21 cellular contexts compared by ENCODE assay signal in the genomic region with DNA sequence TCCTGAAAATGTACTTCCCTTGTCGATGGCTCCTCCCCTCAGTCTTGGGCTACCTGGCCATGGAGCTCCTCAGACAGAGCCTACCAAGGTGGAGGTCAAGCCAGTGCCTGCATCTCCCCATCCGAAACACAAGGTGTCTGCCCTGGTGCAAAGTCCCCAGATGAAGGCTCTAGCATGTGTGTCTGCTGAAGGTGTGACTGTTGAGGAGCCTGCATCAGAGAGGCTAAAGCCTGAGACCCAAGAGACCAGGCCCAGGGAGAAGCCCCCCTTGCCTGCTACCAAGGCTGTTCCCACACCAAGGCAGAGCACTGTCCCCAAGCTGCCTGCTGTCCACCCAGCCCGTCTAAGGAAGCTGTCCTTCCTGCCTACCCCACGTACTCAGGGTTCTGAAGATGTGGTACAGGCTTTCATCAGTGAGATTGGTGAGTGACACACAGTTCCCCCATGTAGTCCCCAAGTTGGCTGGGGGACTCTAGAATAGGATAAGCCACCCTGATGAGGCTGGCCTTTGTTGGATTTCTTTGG.
"Had no signal": no experiment of that assay in that cellular context is flagged by ENCODE, and none has a peak within 500 bp of the region (broad histone marks: within the 10 kb centered on the region; RNA-seq: fewer than 3 reads in every experiment).

No MANE protein-coding gene starts in this region.

- ATAC-seq: activated CD8-positive, alpha-beta memory T cell treated with anti-CD3 and anti-CD28 coated beads, Interleukin-2, amount 10 ng/mL, durations not matched to agents 7 days and 5 days; body of pancreas; left cardiac atrium; lower lobe of right lung; naive thymus-derived CD8-positive, alpha-beta T cell had no signal

- H3K27ac Mint-ChIP-seq: activated CD8-positive, alpha-beta memory T cell treated with anti-CD3 and anti-CD28 coated beads, Interleukin-2, amount 10 ng/mL, durations not matched to agents 7 days and 5 days; activated naive CD8-positive, alpha-beta T cell treated with anti-CD3 and anti-CD28 coated beads, Interleukin-2, amount 10 ng/mL, durations not matched to agents 7 days and 5 days; immature natural killer cell; T-helper 1 cell treated with Interleukin-12 subunit alpha and Interleukin-12 subunit beta and Interleukin-4 antibody, amounts not matched to agents 30 μg/mL and 1 μg/mL, for 36 hours had no signal

- DNase-seq: activated CD4-positive, alpha-beta T cell treated with anti-CD3 and anti-CD28 coated beads for 1 hour; activated CD4-positive, alpha-beta T cell treated with anti-CD3 and anti-CD28 coated beads, Interleukin-2, amount 50 U/mL, for 48 hours; activated CD8-positive, alpha-beta memory T cell treated with anti-CD3 and anti-CD28 coated beads, Interleukin-2, amount 10 ng/mL, durations not matched to agents 7 days and 5 days; activated gamma-delta T cell; activated naive CD8-positive, alpha-beta T cell treated with anti-CD3 and anti-CD28 coated beads, Interleukin-2, amount 10 ng/mL, durations not matched to agents 7 days and 5 days; body of pancreas; dermis blood vessel endothelial cell; effector memory CD4-positive, alpha-beta T cell; esophagus squamous epithelium; immature natural killer cell; left cardiac atrium; lower lobe of right lung; naive thymus-derived CD8-positive, alpha-beta T cell; spleen; stimulated activated CD4-positive, alpha-beta T cell treated with anti-CD3 and anti-CD28 coated beads, Interleukin-4, amount 100 ng/mL, for 4 hours; stimulated activated naive CD4-positive, alpha-beta T cell; upper lobe of left lung; WERI-Rb-1 had no signal

- H3K27me3 Mint-ChIP-seq: activated CD8-positive, alpha-beta memory T cell treated with anti-CD3 and anti-CD28 coated beads, Interleukin-2, amount 10 ng/mL, durations not matched to agents 7 days and 5 days; activated naive CD8-positive, alpha-beta T cell treated with anti-CD3 and anti-CD28 coated beads, Interleukin-2, amount 10 ng/mL, durations not matched to agents 7 days and 5 days; naive thymus-derived CD8-positive, alpha-beta T cell had no signal

- H3K4me3 ChIP-seq: body of pancreas, esophagus squamous epithelium, lower lobe of right lung, spleen, suprapubic skin, upper lobe of left lung had no signal

- H3K9me3 Mint-ChIP-seq: activated naive CD8-positive, alpha-beta T cell treated with anti-CD3 and anti-CD28 coated beads, Interleukin-2, amount 10 ng/mL, durations not matched to agents 7 days and 5 days; immature natural killer cell; naive thymus-derived CD8-positive, alpha-beta T cell; T-helper 1 cell treated with Interleukin-12 subunit alpha and Interleukin-12 subunit beta and Interleukin-4 antibody, amounts not matched to agents 30 μg/mL and 1 μg/mL, for 36 hours had no signal

- H3K4me3 Mint-ChIP-seq: activated CD8-positive, alpha-beta memory T cell treated with anti-CD3 and anti-CD28 coated beads, Interleukin-2, amount 10 ng/mL, durations not matched to agents 7 days and 5 days; activated naive CD8-positive, alpha-beta T cell treated with anti-CD3 and anti-CD28 coated beads, Interleukin-2, amount 10 ng/mL, durations not matched to agents 7 days and 5 days; immature natural killer cell; naive thymus-derived CD8-positive, alpha-beta T cell; T-helper 1 cell treated with Interleukin-12 subunit alpha and Interleukin-12 subunit beta and Interleukin-4 antibody, amounts not matched to agents 30 μg/mL and 1 μg/mL, for 36 hours had no signal

- H3K9me3 ChIP-seq: body of pancreas, esophagus squamous epithelium, lower lobe of right lung, neutrophil, spleen, suprapubic skin, upper lobe of left lung had no signal

- H3K27me3 ChIP-seq: body of pancreas, esophagus squamous epithelium, neutrophil, spleen, suprapubic skin, upper lobe of left lung had no signal

- H3K27ac ChIP-seq: body of pancreas, esophagus squamous epithelium, lower lobe of right lung, neutrophil, spleen, suprapubic skin, upper lobe of left lung, WERI-Rb-1 had no signal
